In genomic region chr3:25462495-25462894, GRCh38 we compare ENCODE assay signal across 21 cellular contexts. TPM values are rescaled to one million over a fixed set of nuclear protein-coding genes. Genes with fewer than 3 reads are reported as not detected.
A peak's percentile ranks its signal among the peaks of the same experiment; 100 is the strongest.
DNase-seq lines count a peak whose midpoint lies in the region; ATAC-seq, FAIRE-seq and TF ChIP-seq lines count a peak whose summit lies in the region.
"Had no signal": no experiment of that assay in that cellular context is flagged by ENCODE, and none has a peak within 500 bp of the region (broad histone marks: within the 10 kb centered on the region; RNA-seq: fewer than 3 reads in every experiment).

No MANE protein-coding gene starts in this region.

- no peak overlapping the region for H3K9ac ChIP-seq in MM.1S (ENCODE audit: low read length)
- H3K9ac ChIP-seq: BLaER1 treated with 17β-estradiol and CSF1 and Interleukin-3, amounts not matched to agents 10 nM and 100 nM had no signal

- no peaks in the 10 kb centered on the region for H3K36me3 Mint-ChIP-seq in natural killer cell
- H3K36me3 Mint-ChIP-seq in stimulated activated memory B cell treated with anti-CD40 and anti-IgM and Interleukin-4, amounts not matched to agents 10 μg/mL and 1 μg/mL and 100 μg/mL, for 72 hours: no peaks in the 10 kb centered on the region
- H3K36me3 Mint-ChIP-seq: CD8-positive, alpha-beta T cell had no signal

- peak; percentile 29 for ATAC-seq in esophagus mucosa
- no peak for ATAC-seq in natural killer cell
- no peak for ATAC-seq in upper lobe of right lung
- ATAC-seq in stimulated activated memory B cell treated with anti-CD40 and anti-IgM and Interleukin-4, amounts not matched to agents 10 μg/mL and 1 μg/mL and 100 μg/mL, for 72 hours: no peak
- ATAC-seq: CD8-positive, alpha-beta T cell had no signal

- intact Hi-C loops in natural killer cell (cut with micrococcal nuclease) (no loop called here), thyroid gland (cut with DNase I) (no loop called here), upper lobe of right lung (cut with DNase I) (no loop called here)

- no peak for FAIRE-seq in HTR-8/SVneo (lab: Jason Lieb, UNC)
- FAIRE-seq: GM12891, GM18507, RCC 7860 had no signal

- peak overlapping the region; percentile 47; the same call in 1 of the 2 replicates for H2AFZ ChIP-seq in MM.1S (ENCODE audit: low read length)

- peak overlapping the region; percentile 21 for H3K4me2 ChIP-seq in MM.1S (ENCODE audit: low read depth, low read length)
- H3K4me2 ChIP-seq: BLaER1 treated with 17β-estradiol and CSF1 and Interleukin-3, amounts not matched to agents 10 nM and 100 nM had no signal

- no peaks in the 10 kb centered on the region for H3K27me3 Mint-ChIP-seq in natural killer cell (ENCODE audit: low read depth in 2 of 2)
- no peaks in the 10 kb centered on the region for H3K27me3 Mint-ChIP-seq in stimulated activated memory B cell treated with anti-CD40 and anti-IgM and Interleukin-4, amounts not matched to agents 10 μg/mL and 1 μg/mL and 100 μg/mL, for 72 hours

- no peaks in the 10 kb centered on the region for H3K9me3 Mint-ChIP-seq in natural killer cell
- H3K9me3 Mint-ChIP-seq in stimulated activated memory B cell treated with anti-CD40 and anti-IgM and Interleukin-4, amounts not matched to agents 10 μg/mL and 1 μg/mL and 100 μg/mL, for 72 hours: no peaks in the 10 kb centered on the region
- H3K9me3 Mint-ChIP-seq: CD8-positive, alpha-beta T cell had no signal

- H4K20me1 ChIP-seq in MM.1S (ENCODE audit: insufficient read depth, low read length): no peaks in the 10 kb centered on the region
- H4K20me1 ChIP-seq: BLaER1 treated with 17β-estradiol and CSF1 and Interleukin-3, amounts not matched to agents 10 nM and 100 nM had no signal

- TF ChIP-seq POLR2A in thyroid gland (IDR thresholded peaks at IDR 0.05): no peak

- H3K4me3 Mint-ChIP-seq in natural killer cell: peak overlapping the region; percentile 36
- no peak overlapping the region for H3K4me3 Mint-ChIP-seq in stimulated activated memory B cell treated with anti-CD40 and anti-IgM and Interleukin-4, amounts not matched to agents 10 μg/mL and 1 μg/mL and 100 μg/mL, for 72 hours
- H3K4me3 Mint-ChIP-seq: CD8-positive, alpha-beta T cell had no signal

- peaks cover 19% of the 10 kb centered on the region for H3F3A ChIP-seq in MM.1S (ENCODE audit: insufficient read depth, low read length)

- TF ChIP-seq CTCF in MM.1S (IDR thresholded peaks at IDR 0.05; ENCODE audit: low read length) (no peak), natural killer cell (IDR thresholded peaks at IDR 0.05) (no peak), thyroid gland (IDR thresholded peaks at IDR 0.05) (no peak), upper lobe of right lung (IDR thresholded peaks at IDR 0.05) (no peak)

- H3K9me2 ChIP-seq in MM.1S (replicated peaks; ENCODE audit: insufficient read depth, low read length): no peaks in the 10 kb centered on the region

- H3K27ac ChIP-seq in MM.1S (ENCODE audit: low read length) (peak overlapping the region; percentile 90; the same call in 1 of the 2 replicates), thyroid gland (peak overlapping the region; percentile 36 to 50 (median 37)), upper lobe of right lung (no peak overlapping the region)
- H3K27ac ChIP-seq: BLaER1 treated with 17β-estradiol and CSF1 and Interleukin-3, amounts not matched to agents 10 nM and 100 nM had no signal

- 56 to 71% methylated on average over 1 of the region's 1 CpG for WGBS in thyroid gland, 2 donors

- H3K79me2 ChIP-seq in MM.1S (ENCODE audit: low read length): no peaks in the 10 kb centered on the region

- peaks cover 32 to 37% of the 10 kb centered on the region in 2 donors for H3K4me1 Mint-ChIP-seq in natural killer cell
- no peaks in the 10 kb centered on the region for H3K4me1 Mint-ChIP-seq in stimulated activated memory B cell treated with anti-CD40 and anti-IgM and Interleukin-4, amounts not matched to agents 10 μg/mL and 1 μg/mL and 100 μg/mL, for 72 hours

- H3K4me3 ChIP-seq in MM.1S (ENCODE audit: low read length): no peak overlapping the region
- H3K4me3 ChIP-seq in thyroid gland (replicated peaks in 1 of 3): no peak overlapping the region
- H3K4me3 ChIP-seq in upper lobe of right lung: no peak overlapping the region
- H3K4me3 ChIP-seq: BLaER1 treated with 17β-estradiol and CSF1 and Interleukin-3, amounts not matched to agents 10 nM and 100 nM had no signal

- H3K9me3 ChIP-seq in MM.1S (replicated peaks; ENCODE audit: insufficient read depth, low read length): no peaks in the 10 kb centered on the region
- no peaks in the 10 kb centered on the region for H3K9me3 ChIP-seq in thyroid gland
- no peaks in the 10 kb centered on the region for H3K9me3 ChIP-seq in upper lobe of right lung
- H3K9me3 ChIP-seq: BLaER1 treated with 17β-estradiol and CSF1 and Interleukin-3, amounts not matched to agents 10 nM and 100 nM had no signal

- H3K4me1 ChIP-seq in MM.1S (ENCODE audit: low read length): peaks cover 29% of the 10 kb centered on the region
- H3K4me1 ChIP-seq in thyroid gland: peaks cover 14 to 32% of the 10 kb centered on the region in 2 donors
- H3K4me1 ChIP-seq in upper lobe of right lung: peaks cover 8% of the 10 kb centered on the region

- peak overlapping the region; percentile 84 to 90 for H3K27ac Mint-ChIP-seq in natural killer cell
- H3K27ac Mint-ChIP-seq in stimulated activated memory B cell treated with anti-CD40 and anti-IgM and Interleukin-4, amounts not matched to agents 10 μg/mL and 1 μg/mL and 100 μg/mL, for 72 hours: no peak overlapping the region
- H3K27ac Mint-ChIP-seq: CD8-positive, alpha-beta T cell had no signal

- H3K36me3 ChIP-seq in MM.1S (replicated peaks; ENCODE audit: insufficient read depth, low read length): no peaks in the 10 kb centered on the region
- no peaks in the 10 kb centered on the region for H3K36me3 ChIP-seq in thyroid gland
- H3K36me3 ChIP-seq in upper lobe of right lung: no peaks in the 10 kb centered on the region
- H3K36me3 ChIP-seq: BLaER1 treated with 17β-estradiol and CSF1 and Interleukin-3, amounts not matched to agents 10 nM and 100 nM had no signal

- H3K27me3 ChIP-seq in MM.1S (replicated peaks; ENCODE audit: insufficient read depth, low read length) (no peaks in the 10 kb centered on the region), thyroid gland (no peaks in the 10 kb centered on the region), upper lobe of right lung (no peaks in the 10 kb centered on the region)
- H3K27me3 ChIP-seq: BLaER1 treated with 17β-estradiol and CSF1 and Interleukin-3, amounts not matched to agents 10 nM and 100 nM had no signal

- DNase-seq in MM.1S (peak; percentile 72), natural killer cell (no peak), thyroid gland (peak; percentile 64 to 77), upper lobe of right lung (no peak), HTR-8/SVneo (ENCODE audit: insufficient read length, low spot score) (no peak)
- DNase-seq: Calu3; CD8-positive, alpha-beta T cell; KG1; NCI-H1436 treated with DMSO at 0.1 percent for 48 hours; NCI-H2029; NCI-H2171; NCI-H446 treated with DMSO at 0.1 percent for 48 hours; NCI-H69; Right ventricle myocardium superior had no signal

RNA-seq across cellular contexts. Expression of gene RARB, which starts 34.4 kb away (rescaled TPM):
- total RNA-seq in esophagus mucosa: 2.5 TPM
- not detected for total RNA-seq in natural killer cell
- total RNA-seq in thyroid gland: 10 to 100 TPM; 13.6 to 31.5 (median 20.5) TPM
- 5.8 TPM for total RNA-seq in upper lobe of right lung
- total RNA-seq: CD8-positive, alpha-beta T cell; OCI-LY7 had no signal

Comparison
In these comparisons a context has a peak if more than half of its experiments do, and no peak if none do; other contexts are left out.
1. DNase-seq: peak in MM.1S (single experiment) and thyroid gland (2 of 2); none in natural killer cell (single experiment), upper lobe of right lung (single experiment) and HTR-8/SVneo (single experiment).